Comparison of ENCODE assay signal across 14 cellular contexts in the genomic region with DNA sequence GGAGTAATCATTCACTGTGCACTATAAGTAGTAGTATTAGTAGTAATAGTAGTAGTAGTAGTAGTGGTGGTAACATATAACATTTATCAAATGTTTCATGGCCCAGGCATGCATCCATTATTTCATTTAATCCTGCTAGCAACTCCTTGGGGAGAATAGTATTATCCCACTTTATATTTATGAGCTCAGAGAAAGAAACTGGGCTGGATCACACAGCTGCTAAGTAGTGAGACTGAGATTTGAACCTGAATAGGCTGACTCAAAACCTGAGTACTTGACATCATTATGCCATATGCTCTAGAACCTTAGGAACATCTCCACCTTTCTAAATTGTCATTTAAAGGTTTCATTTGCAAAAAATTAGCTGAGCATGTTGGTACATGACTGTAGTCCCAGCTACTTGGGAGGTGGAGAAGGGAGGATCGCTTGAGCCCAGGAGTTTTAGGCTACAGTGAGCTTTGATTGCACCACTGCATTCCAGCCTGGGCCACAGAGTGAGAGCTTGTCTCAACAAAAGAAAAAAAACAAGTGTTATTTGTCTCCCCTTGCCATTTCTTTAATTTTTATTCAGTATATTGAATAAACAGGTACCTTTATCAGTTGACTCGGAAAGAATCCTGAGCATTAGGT. TPM values are rescaled to one million over a fixed set of nuclear protein-coding genes. Genes with fewer than 3 reads are reported as not detected.
DNase-seq lines count a peak whose midpoint lies in the region; ATAC-seq and TF ChIP-seq lines count a peak whose summit lies in the region.
"Had no signal": no experiment of that assay in that cellular context is flagged by ENCODE, and none has a peak within 500 bp of the region (broad histone marks: within the 10 kb centered on the region; RNA-seq: fewer than 3 reads in every experiment).

No MANE protein-coding gene starts in this region.

- no peak for ATAC-seq in left lobe of liver

- DNase-seq in HFFc6 (peak; percentile 60), brain microvascular endothelial cell (peak; percentile 84), right atrium auricular region (ENCODE audit: low spot score) (no peak), renal cortical epithelial cell (ENCODE audit: low read depth) (peak; percentile 88), DMS53 (lab: John Stamatoyannopoulos, UW) (no peak), SIG-M5 (lab: John Stamatoyannopoulos, UW) (no peak), left lobe of liver (ENCODE audit: low spot score) (no peak), NCI-H345 (lab: John Stamatoyannopoulos, UW) (no peak)
- DNase-seq: activated CD4-positive, alpha-beta T cell treated with anti-CD3 and anti-CD28 coated beads, Interleukin-2, amount 50 U/mL, for 48 hours; activated effector memory CD4-positive, alpha-beta T cell treated with Interleukin-2 at 50 U/mL for 16 hours; NCI-H2107; ovary; stimulated activated naive CD4-positive, alpha-beta T cell had no signal

- no peaks in the 10 kb centered on the region for H3K27me3 ChIP-seq in brain microvascular endothelial cell (replicated peaks)
- no peaks in the 10 kb centered on the region for H3K27me3 ChIP-seq in right atrium auricular region
- H3K27me3 ChIP-seq: ovary had no signal

- H3K27me3 Mint-ChIP-seq in HFFc6 (ENCODE audit: insufficient read depth) = no peaks in the 10 kb centered on the region

- no peaks in the 10 kb centered on the region for H3K36me3 ChIP-seq in brain microvascular endothelial cell (replicated peaks)
- H3K36me3 ChIP-seq in right atrium auricular region = no peaks in the 10 kb centered on the region
- H3K36me3 ChIP-seq: ovary had no signal

- H3K4me3 Mint-ChIP-seq in HFFc6 = peak overlapping the region; percentile 69

- peaks cover 12% of the 10 kb centered on the region for H3K36me3 Mint-ChIP-seq in HFFc6 (ENCODE audit: low read depth)

- TF ChIP-seq CTCF in HFFc6 (IDR thresholded peaks at IDR 0.05) (no peak), brain microvascular endothelial cell (IDR thresholded peaks at IDR 0.05; ENCODE audit: low read depth, low read length, missing control alignments) (no peak), right atrium auricular region (IDR thresholded peaks at IDR 0.05) (no peak)

- peaks cover 79% of the 10 kb centered on the region for H3K4me1 Mint-ChIP-seq in HFFc6 (ENCODE audit: low read depth)

- peaks cover 13% of the 10 kb centered on the region for H3K9me3 Mint-ChIP-seq in HFFc6

- in situ Hi-C loops in brain microvascular endothelial cell (cut with HindIII; ENCODE audit: low pct_ligation_motif_present, low sequenced_read_pairs) = no loop called here

- H3K27ac Mint-ChIP-seq in HFFc6 = peak overlapping the region; percentile 91

- H3K27ac ChIP-seq in brain microvascular endothelial cell (peak overlapping the region; percentile 97), right atrium auricular region (peak overlapping the region; percentile 34 to 50)
- H3K27ac ChIP-seq: C4-2B, ovary had no signal

- H3K9me3 ChIP-seq in right atrium auricular region = peaks cover 0 to 9% of the 10 kb centered on the region in 2 donors
- H3K9me3 ChIP-seq: ovary had no signal

- H3K4me3 ChIP-seq in brain microvascular endothelial cell (ENCODE audit: low read depth, low read length) (no peak overlapping the region), right atrium auricular region (no peak overlapping the region)
- H3K4me3 ChIP-seq: ovary had no signal

- peaks cover 0 to 34% of the 10 kb centered on the region in 2 donors for H3K4me1 ChIP-seq in right atrium auricular region

RNA-seq across cellular contexts. Expression of a gene that starts 11.4 kb away (rescaled TPM):
- total RNA-seq in HFFc6 (2021; fragmentation: NEBNext Ultra II Directional; extraction: Animal tissue kit (Norgen Biotek cat#: 25700)) = 100 to 1,000 TPM in 5 of 6 experiments, 10 to 100 TPM in 1; 97.3 to 125 (median 113) TPM
- 10 to 100 TPM; 23.0 to 41.2 TPM for total RNA-seq in right atrium auricular region
- 20.3 and 106 TPM in 2 replicates for total RNA-seq in renal cortical epithelial cell
- total RNA-seq in left lobe of liver = 2.6 TPM

Comparison
In these comparisons a context has a peak if more than half of its experiments do, and no peak if none do; other contexts are left out.
1. DNase-seq: peak in HFFc6 (single experiment), brain microvascular endothelial cell (single experiment) and renal cortical epithelial cell (single experiment); none in right atrium auricular region (single experiment), DMS53 (single experiment), SIG-M5 (single experiment), left lobe of liver (single experiment) and NCI-H345 (single experiment).